ENCODE assay signal across 1 cellular context in genomic region chr2:19989681-19990415, GRCh38.
TF ChIP-seq lines count a peak whose summit lies in the region.

Gene WDR35, minus strand, starts transcription at chr2:19990105. Its CDS starts 90 bp downstream, at chr2:19990015.

TF ChIP-seq in HepG2, 621 proteins besides CTCF, POLR2A, EP300 and RAD21 (continued from another document and continues in another):
- TF ChIP-seq ZBTB2 (CRISPR knock-in tag; IDR thresholded peaks at IDR 0.05; ENCODE audit: low read depth) (0 out of 2 replicates have a peak, but pooled peaks have one; percentile 51), ZNF713 (CRISPR knock-in tag; IDR thresholded peaks at IDR 0.05) (no peak; the same call in 1 of the 2 replicates), ISX (CRISPR knock-in tag; conservative IDR thresholded peaks at IDR 0.05) (no peak), TBX3 (IDR thresholded peaks at IDR 0.05; ENCODE audit: borderline replicate concordance) (no peak), ZBTB25 (CRISPR knock-in tag; IDR thresholded peaks at IDR 0.05) (peak; percentile 82), GLI4 (CRISPR knock-in tag; IDR thresholded peaks at IDR 0.05; ENCODE audit: borderline replicate concordance) (peak; percentile 82; the same call in 1 of the 2 replicates), MED13 (CRISPR knock-in tag; IDR thresholded peaks at IDR 0.05) (peak; percentile 68; the same call in 1 of the 2 replicates), ZNF136 (CRISPR knock-in tag; IDR thresholded peaks at IDR 0.05; ENCODE audit: low read depth) (peak; percentile 99; the same call in 1 of the 2 replicates), HOXD1 (CRISPR knock-in tag; IDR thresholded peaks at IDR 0.05) (peak; percentile 87), FOXK2 (IDR thresholded peaks at IDR 0.05) (no peak), SIX4 (CRISPR knock-in tag; IDR thresholded peaks at IDR 0.05) (peak; percentile 52; the same call in 1 of the 2 replicates), ZNF280B (CRISPR knock-in tag; IDR thresholded peaks at IDR 0.05; ENCODE audit: borderline replicate concordance) (peak; percentile 89), ARNT (IDR thresholded peaks at IDR 0.05) (no peak), KDM3A (CRISPR knock-in tag; IDR thresholded peaks at IDR 0.05; ENCODE audit: low read depth) (peak; percentile 94), MYPOP (CRISPR knock-in tag; IDR thresholded peaks at IDR 0.05) (peak; percentile 92), RBM22 (optimal IDR thresholded peaks at IDR 0.05; ENCODE audit: low read length) (peak; percentile 99), PHB2 (IDR thresholded peaks at IDR 0.05; ENCODE audit: partially characterized antibody) (no peak), ZNF446 (CRISPR knock-in tag; IDR thresholded peaks at IDR 0.05) (peak; percentile 41; the same call in 1 of the 2 replicates), ZSCAN25 (CRISPR knock-in tag; IDR thresholded peaks at IDR 0.05) (peak; percentile 88), SALL2 (CRISPR knock-in tag; IDR thresholded peaks at IDR 0.05) (peak; percentile 72), NFE2L1 (CRISPR knock-in tag; IDR thresholded peaks at IDR 0.05; ENCODE audit: borderline replicate concordance) (no peak; the same call in 1 of the 2 replicates), MZF1 (CRISPR knock-in tag; IDR thresholded peaks at IDR 0.05; ENCODE audit: borderline replicate concordance) (peak; percentile 93; the same call in 1 of the 2 replicates), NFYC (CRISPR knock-in tag; IDR thresholded peaks at IDR 0.05) (0 out of 2 replicates have a peak, but pooled peaks have one; percentile 46), RBFOX2 (IDR thresholded peaks at IDR 0.05; ENCODE audit: low read depth, low read length) (peak; percentile 98), ZBTB3 (CRISPR knock-in tag; IDR thresholded peaks at IDR 0.05; ENCODE audit: borderline replicate concordance, low read depth) (peak; percentile 75; the same call in 1 of the 2 replicates), POLR2AphosphoS2 (IDR thresholded peaks at IDR 0.05; ENCODE audit: low read depth, low read length) (no peak), GMEB2 (CRISPR knock-in tag; IDR thresholded peaks at IDR 0.05; ENCODE audit: low read depth) (peak; percentile 61; the same call in 1 of the 2 replicates), ARID2 (CRISPR knock-in tag; IDR thresholded peaks at IDR 0.05; ENCODE audit: borderline replicate concordance) (peak; percentile 67; the same call in 1 of the 2 replicates), PBX3 (CRISPR knock-in tag; IDR thresholded peaks at IDR 0.05; ENCODE audit: borderline replicate concordance) (no peak; the same call in 1 of the 2 replicates), STAG1 (CRISPR knock-in tag; IDR thresholded peaks at IDR 0.05) (peak; percentile 10; the same call in 1 of the 2 replicates)
- TF ChIP-seq, protein P1, sequence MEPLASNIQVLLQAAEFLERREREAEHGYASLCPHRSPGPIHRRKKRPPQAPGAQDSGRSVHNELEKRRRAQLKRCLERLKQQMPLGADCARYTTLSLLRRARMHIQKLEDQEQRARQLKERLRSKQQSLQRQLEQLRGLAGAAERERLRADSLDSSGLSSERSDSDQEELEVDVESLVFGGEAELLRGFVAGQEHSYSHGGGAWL (CRISPR knock-in tag; IDR thresholded peaks at IDR 0.05): peak; percentile 98
- TF ChIP-seq, protein P2, sequence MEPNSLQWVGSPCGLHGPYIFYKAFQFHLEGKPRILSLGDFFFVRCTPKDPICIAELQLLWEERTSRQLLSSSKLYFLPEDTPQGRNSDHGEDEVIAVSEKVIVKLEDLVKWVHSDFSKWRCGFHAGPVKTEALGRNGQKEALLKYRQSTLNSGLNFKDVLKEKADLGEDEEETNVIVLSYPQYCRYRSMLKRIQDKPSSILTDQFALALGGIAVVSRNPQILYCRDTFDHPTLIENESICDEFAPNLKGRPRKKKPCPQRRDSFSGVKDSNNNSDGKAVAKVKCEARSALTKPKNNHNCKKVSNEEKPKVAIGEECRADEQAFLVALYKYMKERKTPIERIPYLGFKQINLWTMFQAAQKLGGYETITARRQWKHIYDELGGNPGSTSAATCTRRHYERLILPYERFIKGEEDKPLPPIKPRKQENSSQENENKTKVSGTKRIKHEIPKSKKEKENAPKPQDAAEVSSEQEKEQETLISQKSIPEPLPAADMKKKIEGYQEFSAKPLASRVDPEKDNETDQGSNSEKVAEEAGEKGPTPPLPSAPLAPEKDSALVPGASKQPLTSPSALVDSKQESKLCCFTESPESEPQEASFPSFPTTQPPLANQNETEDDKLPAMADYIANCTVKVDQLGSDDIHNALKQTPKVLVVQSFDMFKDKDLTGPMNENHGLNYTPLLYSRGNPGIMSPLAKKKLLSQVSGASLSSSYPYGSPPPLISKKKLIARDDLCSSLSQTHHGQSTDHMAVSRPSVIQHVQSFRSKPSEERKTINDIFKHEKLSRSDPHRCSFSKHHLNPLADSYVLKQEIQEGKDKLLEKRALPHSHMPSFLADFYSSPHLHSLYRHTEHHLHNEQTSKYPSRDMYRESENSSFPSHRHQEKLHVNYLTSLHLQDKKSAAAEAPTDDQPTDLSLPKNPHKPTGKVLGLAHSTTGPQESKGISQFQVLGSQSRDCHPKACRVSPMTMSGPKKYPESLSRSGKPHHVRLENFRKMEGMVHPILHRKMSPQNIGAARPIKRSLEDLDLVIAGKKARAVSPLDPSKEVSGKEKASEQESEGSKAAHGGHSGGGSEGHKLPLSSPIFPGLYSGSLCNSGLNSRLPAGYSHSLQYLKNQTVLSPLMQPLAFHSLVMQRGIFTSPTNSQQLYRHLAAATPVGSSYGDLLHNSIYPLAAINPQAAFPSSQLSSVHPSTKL (CRISPR knock-in tag; IDR thresholded peaks at IDR 0.05): peak; percentile 71
- TF ChIP-seq, protein P3, sequence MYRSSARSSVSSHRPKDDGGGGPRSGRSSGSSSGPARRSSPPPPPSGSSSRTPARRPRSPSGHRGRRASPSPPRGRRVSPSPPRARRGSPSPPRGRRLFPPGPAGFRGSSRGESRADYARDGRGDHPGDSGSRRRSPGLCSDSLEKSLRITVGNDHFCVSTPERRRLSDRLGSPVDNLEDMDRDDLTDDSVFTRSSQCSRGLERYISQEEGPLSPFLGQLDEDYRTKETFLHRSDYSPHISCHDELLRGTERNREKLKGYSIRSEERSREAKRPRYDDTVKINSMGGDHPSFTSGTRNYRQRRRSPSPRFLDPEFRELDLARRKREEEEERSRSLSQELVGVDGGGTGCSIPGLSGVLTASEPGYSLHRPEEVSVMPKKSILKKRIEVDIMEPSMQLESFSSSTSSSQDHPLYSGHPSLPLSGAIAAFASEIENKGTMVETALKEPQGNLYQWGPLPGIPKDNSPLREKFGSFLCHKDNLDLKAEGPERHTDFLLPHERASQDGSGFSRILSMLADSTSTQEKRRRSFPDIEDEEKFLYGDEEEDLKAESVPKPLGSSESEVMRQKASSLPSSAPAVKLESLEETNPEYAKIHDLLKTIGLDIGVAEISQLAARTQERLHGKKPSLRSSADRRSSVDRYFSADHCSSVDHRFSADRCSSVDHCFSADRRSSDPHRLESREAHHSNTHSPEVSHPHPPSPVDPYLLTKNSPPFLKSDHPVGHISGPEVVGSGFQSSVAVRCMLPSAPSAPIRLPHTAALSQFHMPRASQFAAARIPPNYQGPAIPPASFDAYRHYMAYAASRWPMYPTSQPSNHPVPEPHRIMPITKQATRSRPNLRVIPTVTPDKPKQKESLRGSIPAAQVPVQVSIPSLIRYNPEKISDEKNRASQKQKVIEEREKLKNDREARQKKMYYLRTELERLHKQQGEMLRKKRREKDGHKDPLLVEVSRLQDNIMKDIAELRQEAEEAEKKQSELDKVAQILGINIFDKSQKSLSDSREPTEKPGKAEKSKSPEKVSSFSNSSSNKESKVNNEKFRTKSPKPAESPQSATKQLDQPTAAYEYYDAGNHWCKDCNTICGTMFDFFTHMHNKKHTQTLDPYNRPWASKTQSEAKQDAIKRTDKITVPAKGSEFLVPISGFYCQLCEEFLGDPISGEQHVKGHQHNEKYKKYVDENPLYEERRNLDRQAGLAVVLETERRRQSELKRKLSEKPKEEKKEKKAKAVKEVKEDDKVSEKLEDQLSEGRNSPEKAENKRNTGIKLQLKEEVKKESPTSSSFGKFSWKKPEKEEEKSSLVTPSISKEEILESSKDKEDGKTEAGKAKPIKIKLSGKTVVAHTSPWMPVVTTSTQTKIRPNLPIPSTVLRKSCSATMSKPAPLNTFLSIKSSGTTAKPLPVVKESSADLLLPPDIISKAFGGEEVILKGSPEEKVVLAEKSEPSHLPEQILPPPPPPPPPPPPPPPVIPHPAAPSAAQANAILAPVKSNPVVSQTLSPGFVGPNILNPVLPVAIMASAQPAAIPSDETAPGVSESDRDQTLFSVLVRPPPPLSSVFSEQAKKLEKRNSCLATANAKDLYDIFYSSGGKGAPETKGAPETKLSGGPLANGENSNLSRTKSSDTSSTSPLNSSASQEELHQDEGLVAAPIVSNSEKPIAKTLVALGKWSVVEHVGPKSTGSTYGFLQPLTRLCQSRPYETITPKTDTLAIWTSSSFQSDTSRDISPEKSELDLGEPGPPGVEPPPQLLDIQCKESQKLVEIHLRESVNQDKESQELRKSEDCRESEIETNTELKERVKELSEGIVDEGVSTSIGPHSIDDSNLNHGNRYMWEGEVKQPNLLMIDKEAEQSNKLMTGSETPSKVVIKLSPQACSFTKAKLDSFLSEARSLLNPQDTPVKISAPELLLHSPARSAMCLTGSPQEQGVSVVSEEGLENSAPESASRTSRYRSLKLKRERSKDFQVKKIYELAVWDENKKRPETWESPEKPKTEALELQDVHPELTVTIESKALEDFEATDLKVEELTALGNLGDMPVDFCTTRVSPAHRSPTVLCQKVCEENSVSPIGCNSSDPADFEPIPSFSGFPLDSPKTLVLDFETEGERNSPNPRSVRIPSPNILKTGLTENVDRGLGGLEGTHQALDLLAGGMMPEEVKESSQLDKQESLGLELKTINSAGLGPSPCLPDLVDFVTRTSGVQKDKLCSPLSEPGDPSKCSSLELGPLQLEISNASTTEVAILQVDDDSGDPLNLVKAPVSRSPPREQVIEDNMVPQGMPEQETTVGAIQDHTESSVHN (CRISPR knock-in tag; IDR thresholded peaks at IDR 0.05): peak; percentile 94
- TF ChIP-seq, protein P4, sequence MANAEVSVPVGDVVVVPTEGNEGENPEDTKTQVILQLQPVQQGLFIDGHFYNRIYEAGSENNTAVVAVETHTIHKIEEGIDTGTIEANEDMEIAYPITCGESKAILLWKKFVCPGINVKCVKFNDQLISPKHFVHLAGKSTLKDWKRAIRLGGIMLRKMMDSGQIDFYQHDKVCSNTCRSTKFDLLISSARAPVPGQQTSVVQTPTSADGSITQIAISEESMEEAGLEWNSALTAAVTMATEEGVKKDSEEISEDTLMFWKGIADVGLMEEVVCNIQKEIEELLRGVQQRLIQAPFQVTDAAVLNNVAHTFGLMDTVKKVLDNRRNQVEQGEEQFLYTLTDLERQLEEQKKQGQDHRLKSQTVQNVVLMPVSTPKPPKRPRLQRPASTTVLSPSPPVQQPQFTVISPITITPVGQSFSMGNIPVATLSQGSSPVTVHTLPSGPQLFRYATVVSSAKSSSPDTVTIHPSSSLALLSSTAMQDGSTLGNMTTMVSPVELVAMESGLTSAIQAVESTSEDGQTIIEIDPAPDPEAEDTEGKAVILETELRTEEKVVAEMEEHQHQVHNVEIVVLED (CRISPR knock-in tag; IDR thresholded peaks at IDR 0.05; ENCODE audit: borderline replicate concordance): peak; percentile 87
